Comparison of ENCODE assay signal across 2 cellular contexts in the genomic region with DNA sequence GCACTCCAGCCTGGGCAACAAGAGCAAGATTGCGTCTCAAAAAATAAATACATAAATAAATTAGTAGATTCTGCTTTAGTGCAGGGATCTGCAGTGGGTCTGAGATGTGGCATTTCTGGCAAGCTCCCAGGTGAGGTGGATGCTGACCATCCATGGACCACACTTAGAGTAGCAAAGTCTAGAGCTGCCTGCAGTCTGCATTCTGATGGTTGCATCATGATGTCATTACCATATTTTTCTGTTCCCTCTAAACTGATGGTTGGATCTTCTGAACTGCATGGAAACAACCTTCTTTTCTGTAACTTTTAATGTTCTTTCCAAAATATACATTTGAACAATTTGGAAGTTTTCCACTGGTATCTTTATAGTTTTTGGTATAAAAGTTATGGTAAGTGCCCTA.
TF ChIP-seq lines count a peak whose summit lies in the region.

No MANE protein-coding gene starts in this region.

TF ChIP-seq in SK-N-SH treated with all-trans-retinoic acid at 6 μM for 48 hours, 23 proteins besides CTCF, POLR2A, EP300 and RAD21 (continued from another document):
- TF ChIP-seq, protein P1, sequence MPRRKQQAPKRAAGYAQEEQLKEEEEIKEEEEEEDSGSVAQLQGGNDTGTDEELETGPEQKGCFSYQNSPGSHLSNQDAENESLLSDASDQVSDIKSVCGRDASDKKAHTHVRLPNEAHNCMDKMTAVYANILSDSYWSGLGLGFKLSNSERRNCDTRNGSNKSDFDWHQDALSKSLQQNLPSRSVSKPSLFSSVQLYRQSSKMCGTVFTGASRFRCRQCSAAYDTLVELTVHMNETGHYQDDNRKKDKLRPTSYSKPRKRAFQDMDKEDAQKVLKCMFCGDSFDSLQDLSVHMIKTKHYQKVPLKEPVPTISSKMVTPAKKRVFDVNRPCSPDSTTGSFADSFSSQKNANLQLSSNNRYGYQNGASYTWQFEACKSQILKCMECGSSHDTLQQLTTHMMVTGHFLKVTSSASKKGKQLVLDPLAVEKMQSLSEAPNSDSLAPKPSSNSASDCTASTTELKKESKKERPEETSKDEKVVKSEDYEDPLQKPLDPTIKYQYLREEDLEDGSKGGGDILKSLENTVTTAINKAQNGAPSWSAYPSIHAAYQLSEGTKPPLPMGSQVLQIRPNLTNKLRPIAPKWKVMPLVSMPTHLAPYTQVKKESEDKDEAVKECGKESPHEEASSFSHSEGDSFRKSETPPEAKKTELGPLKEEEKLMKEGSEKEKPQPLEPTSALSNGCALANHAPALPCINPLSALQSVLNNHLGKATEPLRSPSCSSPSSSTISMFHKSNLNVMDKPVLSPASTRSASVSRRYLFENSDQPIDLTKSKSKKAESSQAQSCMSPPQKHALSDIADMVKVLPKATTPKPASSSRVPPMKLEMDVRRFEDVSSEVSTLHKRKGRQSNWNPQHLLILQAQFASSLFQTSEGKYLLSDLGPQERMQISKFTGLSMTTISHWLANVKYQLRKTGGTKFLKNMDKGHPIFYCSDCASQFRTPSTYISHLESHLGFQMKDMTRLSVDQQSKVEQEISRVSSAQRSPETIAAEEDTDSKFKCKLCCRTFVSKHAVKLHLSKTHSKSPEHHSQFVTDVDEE (CRISPR knock-in tag; IDR thresholded peaks at IDR 0.05) = no peak
- TF ChIP-seq GLIS3 (CRISPR knock-in tag; IDR thresholded peaks at IDR 0.05) (no peak), CREB5 (CRISPR knock-in tag; IDR thresholded peaks at IDR 0.05; ENCODE audit: low read depth) (no peak), TCF4 (CRISPR knock-in tag; IDR thresholded peaks at IDR 0.05; ENCODE audit: borderline replicate concordance) (no peak), SNAI2 (CRISPR knock-in tag; IDR thresholded peaks at IDR 0.05) (no peak), TOX (CRISPR knock-in tag; IDR thresholded peaks at IDR 0.05; ENCODE audit: borderline replicate concordance) (no peak), CSRNP3 (CRISPR knock-in tag; IDR thresholded peaks at IDR 0.05) (no peak), ISL1 (CRISPR knock-in tag; IDR thresholded peaks at IDR 0.05) (no peak), ARNTL (CRISPR knock-in tag; IDR thresholded peaks at IDR 0.05; ENCODE audit: borderline replicate concordance, low read depth) (no peak), BACH2 (CRISPR knock-in tag; IDR thresholded peaks at IDR 0.05; ENCODE audit: borderline replicate concordance) (no peak), POU6F1 (CRISPR knock-in tag; IDR thresholded peaks at IDR 0.05; ENCODE audit: borderline replicate concordance, low read depth) (no peak), PPARA (CRISPR knock-in tag; IDR thresholded peaks at IDR 0.05; ENCODE audit: borderline replicate concordance) (no peak), ZFP30 (CRISPR knock-in tag; IDR thresholded peaks at IDR 0.05) (no peak), ZNF8 (CRISPR knock-in tag; IDR thresholded peaks at IDR 0.05) (no peak), ZNF70 (CRISPR knock-in tag; IDR thresholded peaks at IDR 0.05) (no peak), CSDC2 (CRISPR knock-in tag; IDR thresholded peaks at IDR 0.05) (no peak)

TF ChIP-seq in SK-N-SH, 30 proteins besides CTCF, POLR2A, EP300 and RAD21 (continued from another document):
- TF ChIP-seq, protein P2, sequence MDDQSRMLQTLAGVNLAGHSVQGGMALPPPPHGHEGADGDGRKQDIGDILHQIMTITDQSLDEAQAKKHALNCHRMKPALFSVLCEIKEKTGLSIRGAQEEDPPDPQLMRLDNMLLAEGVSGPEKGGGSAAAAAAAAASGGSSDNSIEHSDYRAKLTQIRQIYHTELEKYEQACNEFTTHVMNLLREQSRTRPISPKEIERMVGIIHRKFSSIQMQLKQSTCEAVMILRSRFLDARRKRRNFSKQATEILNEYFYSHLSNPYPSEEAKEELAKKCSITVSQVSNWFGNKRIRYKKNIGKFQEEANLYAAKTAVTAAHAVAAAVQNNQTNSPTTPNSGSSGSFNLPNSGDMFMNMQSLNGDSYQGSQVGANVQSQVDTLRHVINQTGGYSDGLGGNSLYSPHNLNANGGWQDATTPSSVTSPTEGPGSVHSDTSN (IDR thresholded peaks at IDR 0.05) = no peak
- TF ChIP-seq SIN3A (IDR thresholded peaks at IDR 0.05; ENCODE audit: borderline replicate concordance, low read depth, low read length) = no peak
